16 cellular contexts compared by ENCODE assay signal in the genomic region with DNA sequence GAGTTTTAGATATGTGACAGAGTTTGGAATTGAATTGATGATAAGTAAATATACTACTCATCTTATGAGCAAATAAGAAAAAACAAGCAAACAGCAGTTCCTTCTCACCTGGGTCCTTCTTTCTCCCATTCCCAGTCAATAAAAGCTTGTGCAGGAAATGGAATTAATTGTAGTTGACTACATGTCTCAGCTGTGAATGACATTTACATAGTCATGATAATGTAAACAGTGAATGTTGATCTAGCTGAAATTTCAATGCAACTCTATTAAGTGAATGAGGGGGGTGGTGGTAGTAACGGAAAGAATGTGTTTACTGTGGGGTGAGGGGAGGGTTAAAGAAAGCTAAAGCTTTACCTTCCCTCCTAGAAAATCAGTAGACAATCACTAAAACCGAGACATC.
DNase-seq lines count a peak whose midpoint lies in the region; FAIRE-seq and TF ChIP-seq lines count a peak whose summit lies in the region.
"Had no signal": no experiment of that assay in that cellular context is flagged by ENCODE, and none has a peak within 500 bp of the region (broad histone marks: within the 10 kb centered on the region; RNA-seq: fewer than 3 reads in every experiment).

No MANE protein-coding gene starts in this region.

- no peaks in the 10 kb centered on the region for H4K20me1 ChIP-seq in endothelial cell of umbilical vein (replicated peaks; ENCODE audit: control insufficient read depth, extremely low read depth, insufficient read depth, low read length)

- POLR2A ChIA-PET in endothelial cell of umbilical vein (lab: Charles Lee): no interaction called here

- no peaks in the 10 kb centered on the region for H3K9me3 ChIP-seq in endothelial cell of umbilical vein (replicated peaks; ENCODE audit: control insufficient read depth, insufficient read depth, low read length)
- H3K9me3 ChIP-seq: ovary, stomach had no signal

- peak overlapping the region; percentile 55 for H3K27ac ChIP-seq in C4-2B
- H3K27ac ChIP-seq in endothelial cell of umbilical vein (ENCODE audit: insufficient read depth, low read depth, low read length): no peak overlapping the region
- H3K27ac ChIP-seq: ovary, skin epidermis, WERI-Rb-1 had no signal

- TF ChIP-seq POLR2A in endothelial cell of umbilical vein (IDR thresholded peaks at IDR 0.05; ENCODE audit: low read depth, low read length): no peak

- no peak overlapping the region for H3K4me2 ChIP-seq in endothelial cell of umbilical vein (ENCODE audit: insufficient read depth, low read length)

- dilution Hi-C loops in endothelial cell of umbilical vein (cut with MboI; ENCODE audit: extremely low pct_ligation_motif_present, low sequenced_read_pairs): no loop called here

- CTCF ChIA-PET in endothelial cell of umbilical vein (lab: Charles Lee): interaction anchor here (1.0 to 2.6 kb wide), 3 partner anchors 11 to 300 kb away, joined by 3 to 11 read pairs (median 6); no protein-coding TSS in a partner anchor

- H3K27me3 ChIP-seq in endothelial cell of umbilical vein (ENCODE audit: control insufficient read depth in 2 of 2, insufficient read depth in 2 of 2, low read length in 2 of 2): no peaks in the 10 kb centered on the region
- H3K27me3 ChIP-seq: ovary had no signal

- peaks cover 26% of the 10 kb centered on the region for H3K4me1 ChIP-seq in endothelial cell of umbilical vein (ENCODE audit: control insufficient read depth, extremely low read depth, insufficient read depth, low read length)

- FAIRE-seq in endothelial cell of umbilical vein (lab: Jason Lieb, UNC): no peak
- FAIRE-seq: H54, kidney had no signal

- DNase-seq in HT-29 (ENCODE audit: low spot score) (peak; percentile 72), NCI-H774 (lab: John Stamatoyannopoulos, UW) (peak; percentile 82), endothelial cell of umbilical vein (ENCODE audit: low read depth, low spot score) (peak; percentile 22), cardiac septum (ENCODE audit: low spot score) (no peak), glomerular visceral epithelial cell (ENCODE audit: extremely low spot score) (no peak), OCI-M1 (lab: John Stamatoyannopoulos, UW) (no peak)
- DNase-seq in activated CD8-positive, alpha-beta memory T cell treated with anti-CD3 and anti-CD28 coated beads, Interleukin-2, amount 50 U/mL, for 48 hours: no peak
- DNase-seq: glutamatergic neuron; kidney; NK-92 treated with Interleukin-12 subunit alpha and Interleukin-12 subunit beta, amount 100 ng/mL, for 24 hours; ovary; stomach; WERI-Rb-1 had no signal

- H3K79me2 ChIP-seq in endothelial cell of umbilical vein (ENCODE audit: control insufficient read depth, insufficient read depth, low read length): no peaks in the 10 kb centered on the region

- TF ChIP-seq CTCF in C4-2B (conservative IDR thresholded peaks at IDR 0.05) (no peak), endothelial cell of umbilical vein (IDR thresholded peaks at IDR 0.05; ENCODE audit: extremely low read depth in 1 of 2, insufficient read depth in 1 of 2, low read depth in 1 of 2, low read length in 2 of 2) (no peak)

- no peak overlapping the region for H3K9ac ChIP-seq in endothelial cell of umbilical vein (replicated peaks; ENCODE audit: extremely low read depth, insufficient read depth, low read length)

- no peaks in the 10 kb centered on the region for H3K9me1 ChIP-seq in endothelial cell of umbilical vein (replicated peaks; ENCODE audit: control insufficient read depth, extremely low read depth, insufficient read depth, low read length)

- peak overlapping the region; percentile 38 for H2AFZ ChIP-seq in endothelial cell of umbilical vein (ENCODE audit: low read depth, low read length)

- no TSS peak for BruUV-seq in endothelial cell of umbilical vein (replicated peaks; lab: Mats Ljungman, UMichigan)

- H3K36me3 ChIP-seq in endothelial cell of umbilical vein (ENCODE audit: control insufficient read depth in 2 of 2, extremely low read depth in 1 of 2, insufficient read depth in 2 of 2, low read length in 2 of 2): no peaks in the 10 kb centered on the region
- H3K36me3 ChIP-seq: ovary, stomach, WERI-Rb-1 had no signal

- H3K4me3 ChIP-seq in endothelial cell of umbilical vein (replicated peaks in 1 of 3; ENCODE audit: insufficient read depth in 1 of 3, low read depth in 1 of 3, low read length in 3 of 3): no peak overlapping the region
- H3K4me3 ChIP-seq: ovary, skin epidermis, stomach had no signal

- intact Hi-C loops in endothelial cell of umbilical vein (cut with micrococcal nuclease): no loop called here
- intact Hi-C loops in cardiac septum (cut with DNase I): no loop called here

TF ChIP-seq in endothelial cell of umbilical vein, 7 proteins besides CTCF, POLR2A, EP300 and RAD21:
- no peak for TF ChIP-seq FOS (IDR thresholded peaks at IDR 0.05; ENCODE audit: borderline replicate concordance, insufficient read depth, low read length)
- TF ChIP-seq MAX (IDR thresholded peaks at IDR 0.05; ENCODE audit: insufficient read depth, insufficient read length): no peak
- TF ChIP-seq POLR2AphosphoS5 (IDR thresholded peaks at IDR 0.05; ENCODE audit: insufficient read depth, low read depth, low read length): no peak
- no peak for TF ChIP-seq EZH2 (IDR thresholded peaks at IDR 0.05; ENCODE audit: borderline replicate concordance, low read depth, low read length, severe bottlenecking)
- TF ChIP-seq MYC (IDR thresholded peaks at IDR 0.05; ENCODE audit: low read depth, low read length): no peak
- TF ChIP-seq JUN (IDR thresholded peaks at IDR 0.05; ENCODE audit: borderline replicate concordance, insufficient read depth, insufficient read length, low read depth): no peak
- no peak for TF ChIP-seq GATA2 (IDR thresholded peaks at IDR 0.05; ENCODE audit: insufficient read depth, insufficient read length, low read depth, low read length)
TF ChIP-seq in endothelial cell of umbilical vein: peak in this region for 0.

Comparison
In these comparisons a context has a peak if more than half of its experiments do, and no peak if none do; other contexts are left out.
1. DNase-seq: peak in HT-29 (single experiment), NCI-H774 (single experiment) and endothelial cell of umbilical vein (single experiment); none in activated CD8-positive, alpha-beta memory T cell treated with anti-CD3 and anti-CD28 coated beads, Interleukin-2, amount 50 U/mL, for 48 hours (single experiment), cardiac septum (single experiment), glomerular visceral epithelial cell (single experiment) and OCI-M1 (single experiment).